8 cellular contexts compared by ENCODE assay signal in the genomic region with DNA sequence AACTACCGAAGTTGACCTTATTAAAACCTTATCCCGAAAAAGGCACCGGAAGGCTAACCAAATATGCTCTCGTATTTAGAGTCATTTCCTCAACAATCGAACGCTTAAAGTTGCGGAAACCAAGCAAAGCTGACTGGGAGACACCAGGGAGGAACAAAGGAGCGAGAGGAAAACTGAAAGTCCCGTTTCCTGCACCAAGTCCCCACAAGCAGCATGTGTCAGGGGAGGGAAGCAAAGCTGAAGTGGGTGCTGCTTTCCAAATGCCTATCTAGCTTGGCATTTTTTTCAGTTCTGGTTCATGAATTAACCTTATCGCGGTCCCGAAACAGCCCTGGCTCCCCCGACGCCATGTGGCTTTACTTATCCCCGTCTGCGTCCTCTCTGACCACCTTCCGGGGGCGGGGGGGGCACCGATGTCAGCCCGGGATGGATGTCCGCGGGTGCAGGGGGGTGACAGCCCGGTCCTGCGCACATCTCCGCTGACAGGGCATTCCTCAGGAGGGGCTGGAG. TPM values are rescaled to one million over a fixed set of nuclear protein-coding genes. Genes with fewer than 3 reads are reported as not detected.
DNase-seq lines count a peak whose midpoint lies in the region; ATAC-seq and TF ChIP-seq lines count a peak whose summit lies in the region.

No MANE protein-coding gene starts in this region.

- H3F3A ChIP-seq in Loucy (ENCODE audit: low read depth): no peaks in the 10 kb centered on the region

- peaks cover 19% of the 10 kb centered on the region; the same call in 1 of the 2 replicates for H3K79me2 ChIP-seq in Loucy (ENCODE audit: insufficient read depth, low read length)

- peak overlapping the region; percentile 25; the same call in 1 of the 2 replicates for H2AFZ ChIP-seq in Loucy (ENCODE audit: low read length)

- H3K4me3 ChIP-seq in Loucy (ENCODE audit: low read length, poor library complexity, severe bottlenecking): peak overlapping the region; percentile 72
- H3K4me3 ChIP-seq in heart left ventricle: peak overlapping the region; percentile 12 to 73 (median 59)
- peak overlapping the region; percentile 53 for H3K4me3 ChIP-seq in ovary

- peak; percentile 69 for DNase-seq in activated CD8-positive, alpha-beta memory T cell treated with anti-CD3 and anti-CD28 coated beads for 24 hours
- no peak for DNase-seq in activated CD8-positive, alpha-beta memory T cell treated with anti-CD3 and anti-CD28 coated beads, Interleukin-2, amount 50 U/mL, for 4 hours
- no peak for DNase-seq in activated naive CD8-positive, alpha-beta T cell treated with anti-CD3 and anti-CD28 coated beads, Interleukin-2, amount 10 ng/mL, durations not matched to agents 7 days and 5 days
- DNase-seq in heart left ventricle (peak; percentile 61 to 82 (median 73)), ovary (peak in 4 of 5 donors; percentile 48 to 71 (median 59)), NCI-H446 (lab: John Stamatoyannopoulos, UW) (no peak)

- H3K4me1 ChIP-seq in Loucy (ENCODE audit: insufficient read depth, low read length, poor library complexity, severe bottlenecking) (peaks cover 32% of the 10 kb centered on the region), heart left ventricle (peaks cover 0 to 82% (median 50%) of the 10 kb centered on the region in 12 donors), ovary (ENCODE audit: insufficient read depth) (peaks cover 34% of the 10 kb centered on the region)

- H3K27me3 Mint-ChIP-seq in activated naive CD8-positive, alpha-beta T cell treated with anti-CD3 and anti-CD28 coated beads, Interleukin-2, amount 10 ng/mL, durations not matched to agents 7 days and 5 days: peaks cover 8% of the 10 kb centered on the region

- H3K4me1 Mint-ChIP-seq in activated naive CD8-positive, alpha-beta T cell treated with anti-CD3 and anti-CD28 coated beads, Interleukin-2, amount 10 ng/mL, durations not matched to agents 7 days and 5 days: peaks cover 20% of the 10 kb centered on the region

- H3K36me3 Mint-ChIP-seq in activated naive CD8-positive, alpha-beta T cell treated with anti-CD3 and anti-CD28 coated beads, Interleukin-2, amount 10 ng/mL, durations not matched to agents 7 days and 5 days: peaks cover 1% of the 10 kb centered on the region

- 0 to 1% (median 0%) methylated on average over 22 to 25 of the region's 25 CpGs for WGBS in heart left ventricle, 4 donors
- WGBS in ovary, 3 donors: 0 to 1% (median 0%) methylated on average over 25 of the region's 25 CpGs

- H3K36me3 ChIP-seq in Loucy (ENCODE audit: insufficient read depth, low read length): no peaks in the 10 kb centered on the region
- no peaks in the 10 kb centered on the region for H3K36me3 ChIP-seq in heart left ventricle
- no peaks in the 10 kb centered on the region for H3K36me3 ChIP-seq in ovary

- ATAC-seq in activated naive CD8-positive, alpha-beta T cell treated with anti-CD3 and anti-CD28 coated beads, Interleukin-2, amount 10 ng/mL, durations not matched to agents 7 days and 5 days (ENCODE audit: low read depth): peak; percentile 46
- ATAC-seq in heart left ventricle (peak; percentile 66 to 84 (median 77)), HG02571 (IDR thresholded peaks at IDR 0.05; ENCODE audit: unreplicated experiment) (no peak)

- no peaks in the 10 kb centered on the region for H3K9me2 ChIP-seq in Loucy (replicated peaks; ENCODE audit: low read depth, low read length)

- H3K27ac ChIP-seq in heart left ventricle (peak overlapping the region; percentile 29 to 86 (median 76)), ovary (peak overlapping the region; percentile 62 to 72)

- H4K20me1 ChIP-seq in Loucy (ENCODE audit: insufficient read depth, low read length, poor library complexity, severe bottlenecking): no peaks in the 10 kb centered on the region

- POLR2A ChIA-PET in activated naive CD8-positive, alpha-beta T cell treated with anti-CD3 and anti-CD28 coated beads, Interleukin-2, amount 10 ng/mL, durations not matched to agents 7 days and 5 days (lab: Charles Lee): interaction anchor here (0.5 to 1.1 kb wide), 4 partner anchors 15 to 208 kb away, joined by 3 to 6 read pairs (median 3); no protein-coding TSS in a partner anchor

- H3K27me3 ChIP-seq in Loucy (ENCODE audit: insufficient read depth, low read length, poor library complexity, severe bottlenecking) (no peaks in the 10 kb centered on the region), heart left ventricle (no peaks in the 10 kb centered on the region), ovary (no peaks in the 10 kb centered on the region)

- TF ChIP-seq CTCF in Loucy (conservative IDR thresholded peaks at IDR 0.05; ENCODE audit: low read length): no peak
- no peak for TF ChIP-seq CTCF in heart left ventricle (IDR thresholded peaks at IDR 0.05)
- TF ChIP-seq CTCF in ovary (IDR thresholded peaks at IDR 0.05): no peak

- H3K9me3 ChIP-seq in Loucy (ENCODE audit: insufficient read depth, low read depth, low read length): no peaks in the 10 kb centered on the region
- H3K9me3 ChIP-seq in heart left ventricle: no peaks in the 10 kb centered on the region
- no peaks in the 10 kb centered on the region for H3K9me3 ChIP-seq in ovary

- H3K4me2 ChIP-seq in Loucy (ENCODE audit: low read depth, low read length, poor library complexity, severe bottlenecking): peak overlapping the region; percentile 76

- peak overlapping the region; percentile 82 for H3K4me3 Mint-ChIP-seq in activated naive CD8-positive, alpha-beta T cell treated with anti-CD3 and anti-CD28 coated beads, Interleukin-2, amount 10 ng/mL, durations not matched to agents 7 days and 5 days

- H3K9ac ChIP-seq in Loucy (ENCODE audit: low read depth, low read length, poor library complexity, severe bottlenecking): peak overlapping the region; percentile 65

- intact Hi-C loops in heart left ventricle (cut with DNase I) (loop anchor here in 6 of 10 donors (2.0 to 5.0 kb wide), 4 partner anchors 36 to 44 kb away; a partner anchor contains a TSS), ovary (cut with DNase I) (no loop called here)

- no peaks in the 10 kb centered on the region for H3K9me3 Mint-ChIP-seq in activated naive CD8-positive, alpha-beta T cell treated with anti-CD3 and anti-CD28 coated beads, Interleukin-2, amount 10 ng/mL, durations not matched to agents 7 days and 5 days

- no peak for TF ChIP-seq POLR2A in heart left ventricle (IDR thresholded peaks at IDR 0.05)
- no peak for TF ChIP-seq POLR2A in ovary (IDR thresholded peaks at IDR 0.05)

- H3K27ac Mint-ChIP-seq in activated naive CD8-positive, alpha-beta T cell treated with anti-CD3 and anti-CD28 coated beads, Interleukin-2, amount 10 ng/mL, durations not matched to agents 7 days and 5 days: peak overlapping the region; percentile 16

- no peak for TF ChIP-seq EP300 in ovary (IDR thresholded peaks at IDR 0.05)

RNA-seq across cellular contexts. Expression of a gene that starts 44.1 kb away (rescaled TPM):
- 1 to 10 TPM; 6.9 to 8.0 TPM for total RNA-seq in activated naive CD8-positive, alpha-beta T cell treated with anti-CD3 and anti-CD28 coated beads, Interleukin-2, amount 10 ng/mL, durations not matched to agents 7 days and 5 days
- total RNA-seq in heart left ventricle: 10 to 100 TPM; 10.1 to 24.8 (median 14.6) TPM
- polyA plus RNA-seq in heart left ventricle: 1 to 10 TPM; 4.8 to 4.9 TPM
- 100 to 1,000 TPM in 3 of 7 donors, 10 to 100 TPM in 4; 44.9 to 110 (median 99.9) TPM for total RNA-seq in ovary
- 10 to 100 TPM; 13.5 to 25.4 TPM for polyA plus RNA-seq in ovary

Comparison
In these comparisons a context has a peak if more than half of its experiments do, and no peak if none do; other contexts are left out.
1. DNase-seq: peak in activated CD8-positive, alpha-beta memory T cell treated with anti-CD3 and anti-CD28 coated beads for 24 hours (single experiment), heart left ventricle (5 of 5) and ovary (4 of 5); none in activated CD8-positive, alpha-beta memory T cell treated with anti-CD3 and anti-CD28 coated beads, Interleukin-2, amount 50 U/mL, for 4 hours (single experiment), activated naive CD8-positive, alpha-beta T cell treated with anti-CD3 and anti-CD28 coated beads, Interleukin-2, amount 10 ng/mL, durations not matched to agents 7 days and 5 days (single experiment) and NCI-H446 (0 of 2).
2. intact Hi-C loops: an anchor here in heart left ventricle (2.0 to 5.0 kb wide); none called in ovary.
3. Peak in every context shown above with its lines, with median percentiles within 50 percentile points of each other: H3K4me3 ChIP-seq.